ENCODE assay signal across 8 cellular contexts in genomic region chr18:34224423-34225217, GRCh38. TPM values are rescaled to one million over a fixed set of nuclear protein-coding genes. Genes with fewer than 3 reads are reported as not detected.
A peak's percentile ranks its signal among the peaks of the same experiment; 100 is the strongest.
DNase-seq lines count a peak whose midpoint lies in the region; ATAC-seq and TF ChIP-seq lines count a peak whose summit lies in the region.

A gene with protein sequence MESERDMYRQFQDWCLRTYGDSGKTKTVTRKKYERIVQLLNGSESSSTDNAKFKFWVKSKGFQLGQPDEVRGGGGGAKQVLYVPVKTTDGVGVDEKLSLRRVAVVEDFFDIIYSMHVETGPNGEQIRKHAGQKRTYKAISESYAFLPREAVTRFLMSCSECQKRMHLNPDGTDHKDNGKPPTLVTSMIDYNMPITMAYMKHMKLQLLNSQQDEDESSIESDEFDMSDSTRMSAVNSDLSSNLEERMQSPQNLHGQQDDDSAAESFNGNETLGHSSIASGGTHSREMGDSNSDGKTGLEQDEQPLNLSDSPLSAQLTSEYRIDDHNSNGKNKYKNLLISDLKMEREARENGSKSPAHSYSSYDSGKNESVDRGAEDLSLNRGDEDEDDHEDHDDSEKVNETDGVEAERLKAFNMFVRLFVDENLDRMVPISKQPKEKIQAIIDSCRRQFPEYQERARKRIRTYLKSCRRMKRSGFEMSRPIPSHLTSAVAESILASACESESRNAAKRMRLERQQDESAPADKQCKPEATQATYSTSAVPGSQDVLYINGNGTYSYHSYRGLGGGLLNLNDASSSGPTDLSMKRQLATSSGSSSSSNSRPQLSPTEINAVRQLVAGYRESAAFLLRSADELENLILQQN (minus strand): TSS chr18:34224913. CDS start chr18:34223253, 1,660 bp downstream.

- POLR2A ChIA-PET in Caco-2 (lab: Charles Lee), result no interaction called here
- POLR2A ChIA-PET in activated CD8-positive, alpha-beta T cell treated with anti-CD3 and anti-CD28 coated beads, Interleukin-2, amount 10 ng/mL, durations not matched to agents 7 days and 5 days (lab: Charles Lee), result no interaction called here

- H3K27me3 ChIP-seq in Caco-2 (replicated peaks; ENCODE audit: control insufficient read depth, insufficient read depth, low read length), result peaks cover 2% of the 10 kb centered on the region; the same call in 1 of the 2 replicates
- H3K27me3 ChIP-seq in rectal smooth muscle tissue (ENCODE audit: control insufficient read depth, insufficient read depth, low read length), result peaks cover 12% of the 10 kb centered on the region

- H3K9me3 Mint-ChIP-seq in Caco-2 (ENCODE audit: unreplicated experiment), result no peaks in the 10 kb centered on the region
- peaks cover 4% of the 10 kb centered on the region for H3K9me3 Mint-ChIP-seq in activated CD8-positive, alpha-beta T cell treated with anti-CD3 and anti-CD28 coated beads, Interleukin-2, amount 10 ng/mL, durations not matched to agents 7 days and 5 days (ENCODE audit: insufficient read depth)

- no peaks in the 10 kb centered on the region for H3K9me3 ChIP-seq in Caco-2

- intact Hi-C loops in Caco-2 (cut with micrococcal nuclease; ENCODE audit: unreplicated experiment), result no loop called here

- H3K36me3 Mint-ChIP-seq in Caco-2 (ENCODE audit: insufficient read depth, unreplicated experiment), result no peaks in the 10 kb centered on the region
- H3K36me3 Mint-ChIP-seq in activated CD8-positive, alpha-beta T cell treated with anti-CD3 and anti-CD28 coated beads, Interleukin-2, amount 10 ng/mL, durations not matched to agents 7 days and 5 days (ENCODE audit: low read depth), result peaks cover 1% of the 10 kb centered on the region

- H3K27ac ChIP-seq in rectal smooth muscle tissue (ENCODE audit: low read depth, low read length), result no peak within 1 kb of the TSS

- peaks cover 5% of the 10 kb centered on the region for H3K27me3 Mint-ChIP-seq in Caco-2 (ENCODE audit: insufficient read depth, unreplicated experiment)
- H3K27me3 Mint-ChIP-seq in activated CD8-positive, alpha-beta T cell treated with anti-CD3 and anti-CD28 coated beads, Interleukin-2, amount 10 ng/mL, durations not matched to agents 7 days and 5 days (ENCODE audit: low read depth), result peaks cover 26% of the 10 kb centered on the region

- no peak for ATAC-seq in activated CD8-positive, alpha-beta T cell treated with anti-CD3 and anti-CD28 coated beads, Interleukin-2, amount 10 ng/mL, durations not matched to agents 7 days and 5 days
- ATAC-seq in HG02588 (IDR thresholded peaks at IDR 0.05; ENCODE audit: unreplicated experiment), result no peak
- no peak for ATAC-seq in HG02571 (IDR thresholded peaks at IDR 0.05; ENCODE audit: unreplicated experiment)
- no peak for ATAC-seq in GM21825 (IDR thresholded peaks at IDR 0.05; ENCODE audit: unreplicated experiment)

- DNase-seq in Caco-2 (peak; percentile 67 to 72), NCI-H1105 treated with DMSO at 0.1 percent for 48 hours (lab: John Stamatoyannopoulos, UW) (peak; percentile 100), hypothalamus (lab: John Stamatoyannopoulos, UW) (peak in 49 of 51 donors; percentile 21 to 93 (median 79))
- DNase-seq in activated CD8-positive, alpha-beta T cell treated with anti-CD3 and anti-CD28 coated beads, Interleukin-2, amount 10 ng/mL, durations not matched to agents 7 days and 5 days, result no peak

- H3K27ac Mint-ChIP-seq in Caco-2 (ENCODE audit: unreplicated experiment), result no peak within 1 kb of the TSS
- H3K27ac Mint-ChIP-seq in activated CD8-positive, alpha-beta T cell treated with anti-CD3 and anti-CD28 coated beads, Interleukin-2, amount 10 ng/mL, durations not matched to agents 7 days and 5 days, result peak within 1 kb of the TSS; percentile 30

- H3K4me1 Mint-ChIP-seq in Caco-2 (ENCODE audit: low read depth, unreplicated experiment), result no peaks in the 10 kb centered on the region
- H3K4me1 Mint-ChIP-seq in activated CD8-positive, alpha-beta T cell treated with anti-CD3 and anti-CD28 coated beads, Interleukin-2, amount 10 ng/mL, durations not matched to agents 7 days and 5 days (ENCODE audit: low read depth), result peaks cover 3% of the 10 kb centered on the region

- BruUV-seq in Caco-2 (replicated peaks; lab: Mats Ljungman, UMichigan), result no TSS peak

- H3K4me1 ChIP-seq in Caco-2, result no peaks in the 10 kb centered on the region
- peaks cover 4% of the 10 kb centered on the region for H3K4me1 ChIP-seq in rectal smooth muscle tissue (ENCODE audit: control insufficient read depth, insufficient read depth, low read length)

- H3K9ac ChIP-seq in rectal smooth muscle tissue (ENCODE audit: low read length), result no peak within 1 kb of the TSS

- H3K4me3 ChIP-seq in Caco-2 (ENCODE audit: low read depth, low read length) (peak within 1 kb of the TSS; percentile 36), rectal smooth muscle tissue (ENCODE audit: low read length) (peak within 1 kb of the TSS; percentile 65)

- CTCF ChIA-PET in Caco-2 (lab: Charles Lee), result interaction anchor here (0.5 to 1.0 kb wide), 7 partner anchors 11 to 467 kb away, joined by 3 to 5 read pairs (median 3); no protein-coding TSS in a partner anchor
- CTCF ChIA-PET in activated CD8-positive, alpha-beta T cell treated with anti-CD3 and anti-CD28 coated beads, Interleukin-2, amount 10 ng/mL, durations not matched to agents 7 days and 5 days (lab: Charles Lee), result no interaction called here

- peak; percentile 15 to 73 for TF ChIP-seq CTCF in Caco-2 (IDR thresholded peaks at IDR 0.05; ENCODE audit: insufficient read depth in 1 of 2, low read depth in 1 of 2, low read length in 1 of 2, severe bottlenecking in 1 of 2, unreplicated experiment in 1 of 2)

- H3K4me3 Mint-ChIP-seq in Caco-2 (ENCODE audit: unreplicated experiment), result peak within 1 kb of the TSS; percentile 59
- H3K4me3 Mint-ChIP-seq in activated CD8-positive, alpha-beta T cell treated with anti-CD3 and anti-CD28 coated beads, Interleukin-2, amount 10 ng/mL, durations not matched to agents 7 days and 5 days, result no peak within 1 kb of the TSS

- H3K36me3 ChIP-seq in Caco-2 (ENCODE audit: control insufficient read depth, insufficient read depth, low read length) (no peaks in the 10 kb centered on the region), rectal smooth muscle tissue (ENCODE audit: control insufficient read depth, insufficient read depth, low read length) (no peaks in the 10 kb centered on the region)

RNA-seq across cellular contexts. Expression of the gene that starts here (rescaled TPM):
- total RNA-seq in Caco-2 (2022), result not detected in 2 replicates
- total RNA-seq in activated CD8-positive, alpha-beta T cell treated with anti-CD3 and anti-CD28 coated beads, Interleukin-2, amount 10 ng/mL, durations not matched to agents 7 days and 5 days, result not detected

Comparison
In these comparisons a context has a peak if more than half of its experiments do, and no peak if none do; other contexts are left out.
1. Peak in DNase-seq and H3K4me3 ChIP-seq in Caco-2; RNA of the gene not detected or under 1 TPM.